13 cellular contexts compared by ENCODE assay signal in genomic region chr16:23959069-23959800, GRCh38.
DNase-seq lines count a peak whose midpoint lies in the region; ATAC-seq, FAIRE-seq and TF ChIP-seq lines count a peak whose summit lies in the region.
"Had no signal": no experiment of that assay in that cellular context is flagged by ENCODE, and none has a peak within 500 bp of the region (broad histone marks: within the 10 kb centered on the region; RNA-seq: fewer than 3 reads in every experiment).

No MANE protein-coding gene starts in this region.

- H3K4me3 ChIP-seq in upper lobe of left lung, result no peak overlapping the region
- H3K4me3 ChIP-seq: GM23338, SJCRH30 had no signal

- TF ChIP-seq CTCF in upper lobe of left lung (IDR thresholded peaks at IDR 0.05), result no peak
- no peak for TF ChIP-seq CTCF in MCF 10A (IDR thresholded peaks at IDR 0.05; ENCODE audit: unreplicated experiment)

- intact Hi-C loops in left ventricle myocardium superior (cut with micrococcal nuclease), result no loop called here
- intact Hi-C loops in Right ventricle myocardium superior (cut with DNase I), result no loop called here
- intact Hi-C loops in MCF 10A (cut with micrococcal nuclease), result no loop called here

- BruUV-seq in MCF 10A (replicated peaks; lab: Mats Ljungman, UMichigan), result no TSS peak

- H3K27me3 ChIP-seq in upper lobe of left lung, result no peaks in the 10 kb centered on the region
- H3K27me3 ChIP-seq: SJCRH30 had no signal

- H3K36me3 Mint-ChIP-seq in activated naive CD8-positive, alpha-beta T cell treated with anti-CD3 and anti-CD28 coated beads, Interleukin-2, amount 50 U/mL, for 24 hours (ENCODE audit: low read depth), result peaks cover 20% of the 10 kb centered on the region
- H3K36me3 Mint-ChIP-seq in MCF 10A (ENCODE audit: insufficient read depth, unreplicated experiment), result no peaks in the 10 kb centered on the region

- H3K36me3 ChIP-seq in upper lobe of left lung, result no peaks in the 10 kb centered on the region
- H3K36me3 ChIP-seq: SJCRH30 had no signal

- DNase-seq in left ventricle myocardium superior (no peak), Right ventricle myocardium superior (no peak), NCI-H2227 (lab: John Stamatoyannopoulos, UW; ENCODE audit: unreplicated experiment) (peak; percentile 51), upper lobe of left lung (no peak), MCF 10A (ENCODE audit: unreplicated experiment) (no peak), RCC 7860 (ENCODE audit: low spot score) (no peak), NCI-H524 (lab: John Stamatoyannopoulos, UW) (no peak)
- DNase-seq in activated naive CD8-positive, alpha-beta T cell treated with anti-CD3 and anti-CD28 coated beads, Interleukin-2, amount 50 U/mL, for 24 hours, result peak; percentile 29
- DNase-seq: COR-L47; NCI-H187 treated with DMSO at 0.1 percent for 48 hours; SJCRH30; stimulated activated CD8-positive, alpha-beta memory T cell treated with anti-CD3 and anti-CD28 coated beads, Interleukin-4, amount 100 ng/mL, for 48 hours had no signal

- peak overlapping the region; percentile 80 for H3K4me3 Mint-ChIP-seq in activated naive CD8-positive, alpha-beta T cell treated with anti-CD3 and anti-CD28 coated beads, Interleukin-2, amount 50 U/mL, for 24 hours
- no peak overlapping the region for H3K4me3 Mint-ChIP-seq in MCF 10A (ENCODE audit: unreplicated experiment)
- H3K4me3 Mint-ChIP-seq: GM23338 had no signal

- ATAC-seq in left ventricle myocardium superior (peak; percentile 47), Right ventricle myocardium superior (ENCODE audit: poor library complexity) (no peak), upper lobe of left lung (ENCODE audit: low FRiP score in 2 of 2) (peak; percentile 47 to 75)
- peak; percentile 65 for ATAC-seq in activated naive CD8-positive, alpha-beta T cell treated with anti-CD3 and anti-CD28 coated beads, Interleukin-2, amount 50 U/mL, for 24 hours
- ATAC-seq: GM23338 had no signal

- peaks cover 88% of the 10 kb centered on the region for H3K4me1 Mint-ChIP-seq in activated naive CD8-positive, alpha-beta T cell treated with anti-CD3 and anti-CD28 coated beads, Interleukin-2, amount 50 U/mL, for 24 hours
- H3K4me1 Mint-ChIP-seq in MCF 10A (ENCODE audit: insufficient read depth, unreplicated experiment), result no peaks in the 10 kb centered on the region

- TF ChIP-seq POLR2A in upper lobe of left lung (IDR thresholded peaks at IDR 0.05), result no peak

- no peak for TF ChIP-seq EP300 in upper lobe of left lung (IDR thresholded peaks at IDR 0.05)

- H3K4me1 ChIP-seq in upper lobe of left lung, result peaks cover 0 to 3% (median 0%) of the 10 kb centered on the region in 4 donors
- H3K4me1 ChIP-seq: SJCRH30 had no signal

- POLR2A ChIA-PET in MCF 10A (lab: Yijun Ruan, JAX), result no interaction called here

- WGBS in upper lobe of left lung, 2 donors, result 48 to 52% methylated on average over 12 of the region's 12 CpGs

- CTCF ChIA-PET in MCF 10A (lab: Yijun Ruan, JAX), result interaction anchor here (0.5 to 0.8 kb wide), 2 partner anchors 159 to 546 kb away, joined by 3 read pairs; no protein-coding TSS in a partner anchor

- peak overlapping the region; percentile 98 for H3K27ac Mint-ChIP-seq in activated naive CD8-positive, alpha-beta T cell treated with anti-CD3 and anti-CD28 coated beads, Interleukin-2, amount 50 U/mL, for 24 hours
- H3K27ac Mint-ChIP-seq in MCF 10A (ENCODE audit: low read depth, unreplicated experiment), result no peak overlapping the region
- H3K27ac Mint-ChIP-seq: GM23338 had no signal

- no peak for FAIRE-seq in RCC 7860 (lab: Jason Lieb, UNC)

- no peaks in the 10 kb centered on the region for H3K9me3 Mint-ChIP-seq in activated naive CD8-positive, alpha-beta T cell treated with anti-CD3 and anti-CD28 coated beads, Interleukin-2, amount 50 U/mL, for 24 hours
- H3K9me3 Mint-ChIP-seq in MCF 10A (ENCODE audit: unreplicated experiment), result no peaks in the 10 kb centered on the region
- H3K9me3 Mint-ChIP-seq: GM23338 had no signal

- no peaks in the 10 kb centered on the region for H3K9me3 ChIP-seq in upper lobe of left lung
- H3K9me3 ChIP-seq: SJCRH30 had no signal

- H3K27me3 Mint-ChIP-seq in activated naive CD8-positive, alpha-beta T cell treated with anti-CD3 and anti-CD28 coated beads, Interleukin-2, amount 50 U/mL, for 24 hours, result no peaks in the 10 kb centered on the region
- peaks cover 66% of the 10 kb centered on the region for H3K27me3 Mint-ChIP-seq in MCF 10A (ENCODE audit: insufficient read depth, unreplicated experiment)

- H3K27ac ChIP-seq in upper lobe of left lung, result no peak overlapping the region
- H3K27ac ChIP-seq: SJCRH30 had no signal

Comparison
In these comparisons a context has a peak if more than half of its experiments do, and no peak if none do; other contexts are left out.
1. DNase-seq: peak in NCI-H2227 (single experiment) and activated naive CD8-positive, alpha-beta T cell treated with anti-CD3 and anti-CD28 coated beads, Interleukin-2, amount 50 U/mL, for 24 hours (single experiment); none in left ventricle myocardium superior (single experiment), Right ventricle myocardium superior (single experiment), upper lobe of left lung (0 of 2), MCF 10A (single experiment), RCC 7860 (single experiment) and NCI-H524 (0 of 2).